15 cellular contexts compared by ENCODE assay signal in the genomic region with DNA sequence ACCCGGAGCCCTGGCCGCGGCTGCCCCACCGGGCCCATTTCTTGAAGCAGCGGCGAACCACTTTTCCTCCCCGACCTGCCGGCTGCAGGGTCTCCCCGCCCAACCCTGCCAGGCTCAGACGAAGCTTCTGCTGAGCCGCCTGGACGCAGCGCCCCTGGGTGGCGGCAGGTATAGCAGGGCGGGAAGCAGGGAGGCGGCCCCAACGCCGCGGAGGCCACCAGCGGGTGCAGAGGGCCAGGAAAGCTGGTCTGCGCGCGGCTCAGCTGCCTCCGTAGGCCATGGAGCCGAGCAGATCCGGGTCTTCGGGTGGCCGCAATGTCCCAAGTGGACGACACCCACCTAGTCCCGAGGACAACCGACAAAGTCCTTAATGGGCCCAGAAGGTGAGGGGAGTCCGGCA. TPM values are rescaled to one million over a fixed set of nuclear protein-coding genes. Genes with fewer than 3 reads are reported as not detected.
DNase-seq lines count a peak whose midpoint lies in the region; ATAC-seq, FAIRE-seq and TF ChIP-seq lines count a peak whose summit lies in the region.
"Had no signal": no experiment of that assay in that cellular context is flagged by ENCODE, and none has a peak within 500 bp of the region (broad histone marks: within the 10 kb centered on the region; RNA-seq: fewer than 3 reads in every experiment).

No MANE protein-coding gene starts in this region.

- FAIRE-seq in K562 (lab: Jason Lieb, UNC): no peak
- FAIRE-seq: GM19239, H54 had no signal

- H3K9me3 ChIP-seq in K562 (replicated peaks; ENCODE audit: control insufficient read depth, insufficient read depth, low read depth, low read length) (no peaks in the 10 kb centered on the region), right lobe of liver (no peaks in the 10 kb centered on the region)
- H3K9me3 ChIP-seq: BE2C, Caco-2 had no signal

- H3K27me3 ChIP-seq in GM23338 (ENCODE audit: insufficient read depth): no peaks in the 10 kb centered on the region
- H3K27me3 ChIP-seq in K562 (ENCODE audit: control insufficient read depth in 2 of 2, insufficient read depth in 2 of 2, low read length in 2 of 2): no peaks in the 10 kb centered on the region
- no peaks in the 10 kb centered on the region for H3K27me3 ChIP-seq in right lobe of liver

- H4K20me1 ChIP-seq in GM23338 (replicated peaks; ENCODE audit: insufficient read depth): no peaks in the 10 kb centered on the region
- no peaks in the 10 kb centered on the region for H4K20me1 ChIP-seq in K562 (replicated peaks; ENCODE audit: control insufficient read depth, insufficient read depth, low read length)

- POLR2A ChIA-PET in K562 (lab: Yijun Ruan, JAX): no interaction called here
- POLR2A ChIA-PET in activated CD4-positive, alpha-beta memory T cell treated with anti-CD3 and anti-CD28 coated beads for 36 hours (lab: Charles Lee): no interaction called here

- H2AFZ ChIP-seq in GM23338: no peak overlapping the region
- peak overlapping the region; percentile 45; the same call in 1 of the 2 replicates for H2AFZ ChIP-seq in K562 (ENCODE audit: low read depth, low read length)

- H3K4me1 Mint-ChIP-seq in GM23338: no peaks in the 10 kb centered on the region
- no peaks in the 10 kb centered on the region for H3K4me1 Mint-ChIP-seq in activated CD4-positive, alpha-beta memory T cell treated with anti-CD3 and anti-CD28 coated beads for 36 hours (ENCODE audit: low read depth)
- H3K4me1 Mint-ChIP-seq: CD8-positive, alpha-beta memory T cell had no signal

- H3K4me3 ChIP-seq in GM23338 (no peak overlapping the region), K562 (no peak overlapping the region), right lobe of liver (no peak overlapping the region)

- H3K9ac ChIP-seq in K562 (ENCODE audit: insufficient read depth in 1 of 2, low read depth in 2 of 2, low read length in 2 of 2): no peak overlapping the region

- H3K4me2 ChIP-seq in GM23338 (no peak overlapping the region), K562 (ENCODE audit: insufficient read depth, low read length) (no peak overlapping the region)

- H3K36me3 ChIP-seq in GM23338 (ENCODE audit: insufficient read depth) (no peaks in the 10 kb centered on the region), K562 (ENCODE audit: control insufficient read depth, insufficient read depth, low read length) (no peaks in the 10 kb centered on the region), right lobe of liver (peaks cover 0 to 7% (median under 1%) of the 10 kb centered on the region in 4 donors)
- H3K36me3 ChIP-seq: BE2C had no signal

- no peak overlapping the region for H3K4me3 Mint-ChIP-seq in GM23338
- H3K4me3 Mint-ChIP-seq in activated CD4-positive, alpha-beta memory T cell treated with anti-CD3 and anti-CD28 coated beads for 36 hours: no peak overlapping the region
- H3K4me3 Mint-ChIP-seq: CD8-positive, alpha-beta memory T cell had no signal

- no peaks in the 10 kb centered on the region for H3K9me1 ChIP-seq in K562 (ENCODE audit: control insufficient read depth, insufficient read depth, low read length)

- H3K27me3 Mint-ChIP-seq in GM23338 (ENCODE audit: insufficient read depth, low read depth, poor library complexity): no peaks in the 10 kb centered on the region
- H3K27me3 Mint-ChIP-seq in activated CD4-positive, alpha-beta memory T cell treated with anti-CD3 and anti-CD28 coated beads for 36 hours: peaks cover 2% of the 10 kb centered on the region

- in situ Hi-C loops in K562 (cut with MboI): no loop called here

- BruUV-seq in K562 (replicated peaks; lab: Mats Ljungman, UMichigan): no TSS peak

- H3F3A ChIP-seq in GM23338 (replicated peaks; ENCODE audit: low read depth): no peaks in the 10 kb centered on the region

- H3K9me3 Mint-ChIP-seq in GM23338: peaks cover 17% of the 10 kb centered on the region
- no peaks in the 10 kb centered on the region for H3K9me3 Mint-ChIP-seq in activated CD4-positive, alpha-beta memory T cell treated with anti-CD3 and anti-CD28 coated beads for 36 hours
- H3K9me3 Mint-ChIP-seq: CD8-positive, alpha-beta memory T cell had no signal

- H3K27ac Mint-ChIP-seq in GM23338: no peak overlapping the region
- H3K27ac Mint-ChIP-seq in activated CD4-positive, alpha-beta memory T cell treated with anti-CD3 and anti-CD28 coated beads for 36 hours: no peak overlapping the region
- H3K27ac Mint-ChIP-seq: CD8-positive, alpha-beta memory T cell had no signal

- TF ChIP-seq RAD21 in K562 (CRISPR knock-in tag; conservative IDR thresholded peaks at IDR 0.05 in 1 of 2, IDR thresholded peaks at IDR 0.05 in 1 of 2): no peak

- TF ChIP-seq CTCF in GM23338 (conservative IDR thresholded peaks at IDR 0.05; ENCODE audit: low read depth in 2 of 2): peak; percentile 19 to 57; a peak in 3 of 4 replicates
- peak in 2 of 3 experiments; percentile 2 to 40; a peak in 1 of 6 replicates for TF ChIP-seq CTCF in K562 (IDR thresholded peaks at IDR 0.05 in 2 of 3, conservative IDR thresholded peaks at IDR 0.05 in 1 of 3; ENCODE audit: insufficient read depth in 2 of 3, low read depth in 1 of 3, low read length in 3 of 3)
- no peak for TF ChIP-seq CTCF in right lobe of liver (IDR thresholded peaks at IDR 0.05)

- peak; percentile 53 for DNase-seq in GM23338 (ENCODE audit: low spot score)
- DNase-seq in K562 (ENCODE audit: extremely low read depth in 1 of 4, low spot score in 3 of 4): peak; percentile 7 to 27 (median 10)
- peak; percentile 38 for DNase-seq in iPS-NIHi11 (ENCODE audit: low spot score)
- DNase-seq in right lobe of liver: peak in 1 of 3 donors; percentile 52
- DNase-seq in activated CD4-positive, alpha-beta memory T cell treated with anti-CD3 and anti-CD28 coated beads for 36 hours: no peak
- no peak for DNase-seq in NCI-H2227 treated with DMSO at 0.1 percent for 48 hours (lab: John Stamatoyannopoulos, UW)
- no peak for DNase-seq in SHP77 treated with DMSO at 0.1 percent for 48 hours (lab: John Stamatoyannopoulos, UW)
- DNase-seq in NCI-H2227 (lab: John Stamatoyannopoulos, UW; ENCODE audit: unreplicated experiment): no peak
- DNase-seq: BE2C; Caco-2; CD8-positive, alpha-beta memory T cell; DND-41; GDM1 had no signal

- TF ChIP-seq EP300 in K562 (IDR thresholded peaks at IDR 0.05; ENCODE audit: low read length): no peak

- no peaks in the 10 kb centered on the region; the same call in 2 of the 3 replicates for H3K36me3 Mint-ChIP-seq in GM23338 (ENCODE audit: low read depth)
- no peaks in the 10 kb centered on the region for H3K36me3 Mint-ChIP-seq in activated CD4-positive, alpha-beta memory T cell treated with anti-CD3 and anti-CD28 coated beads for 36 hours
- H3K36me3 Mint-ChIP-seq: CD8-positive, alpha-beta memory T cell had no signal

- H3K79me2 ChIP-seq in GM23338 (replicated peaks; ENCODE audit: insufficient read depth) (no peaks in the 10 kb centered on the region), K562 (ENCODE audit: control insufficient read depth, insufficient read depth, low read length) (no peaks in the 10 kb centered on the region)

- H3K4me1 ChIP-seq in GM23338 (ENCODE audit: insufficient read depth) (no peaks in the 10 kb centered on the region), K562 (replicated peaks in 1 of 2; ENCODE audit: control insufficient read depth in 2 of 2, insufficient read depth in 2 of 2, low read length in 2 of 2) (peaks cover 4 to 6% of the 10 kb centered on the region in 2 experiments; a peak in 4 of 5 replicates), right lobe of liver (no peaks in the 10 kb centered on the region)
- H3K4me1 ChIP-seq: BE2C, Caco-2 had no signal

- intact Hi-C loops in K562 (cut with micrococcal nuclease): no loop called here
- intact Hi-C loops in right lobe of liver (cut with DNase I): no loop called here
- intact Hi-C loops in activated CD4-positive, alpha-beta memory T cell treated with anti-CD3 and anti-CD28 coated beads for 36 hours (cut with micrococcal nuclease): no loop called here

- H3K27ac ChIP-seq in GM23338 (ENCODE audit: low read depth) (no peak overlapping the region), K562 (ENCODE audit: extremely low read depth, low read depth, low read length) (no peak overlapping the region), right lobe of liver (no peak overlapping the region)

- peaks cover 8% of the 10 kb centered on the region for H3K9me2 ChIP-seq in GM23338 (ENCODE audit: insufficient read depth)

- 56% methylated on average over 26 of the region's 32 CpGs for WGBS in K562 (ENCODE audit: insufficient coverage, low coverage, missing lambda C conversion rate)
- WGBS in right lobe of liver (ENCODE audit: insufficient coverage, low coverage, low lambda C conversion rate, missing lambda C conversion rate): 20% methylated on average over 5 of the region's 32 CpGs

- ATAC-seq in GM23338 (peak; percentile 94), K562 (peak; percentile 90), right lobe of liver (peak; percentile 3 to 62 (median 13))

- TF ChIP-seq POLR2A in K562 (conservative IDR thresholded peaks at IDR 0.05) (no peak), right lobe of liver (IDR thresholded peaks at IDR 0.05) (no peak)

- CTCF ChIA-PET in K562 (lab: Yijun Ruan, JAX; ENCODE audit: low intra/inter-chr PET ratio): no interaction called here
- CTCF ChIA-PET in activated CD4-positive, alpha-beta memory T cell treated with anti-CD3 and anti-CD28 coated beads for 36 hours (lab: Charles Lee): interaction anchor here (1.2 kb wide), 1 partner anchor 11 kb away, joined by 3 read pairs; no protein-coding TSS in a partner anchor

RNA-seq across cellular contexts. Expression of a gene that starts 21.9 kb away (rescaled TPM):
- 25.3 and 25.6 TPM in 2 replicates for total RNA-seq in GM23338 (2014; rRNA removed; shearing (Covaris generic))
- polyA plus RNA-seq in GM23338 (2016; fragmentation: Nextera tagmentation; extraction: Ambion mirVana): 25.8 and 36.0 TPM in 2 replicates
- 42.7 and 49.1 TPM in 2 replicates for total RNA-seq in K562 (2011; cell fraction: chromatin; rRNA removed; ENCODE audit: low replicate concordance)
- 52.2 and 60.0 TPM in 2 replicates for total RNA-seq in K562 (2011; cell fraction: nucleolus; rRNA removed)
- total RNA-seq in K562 (2011; cell fraction: nucleoplasm; rRNA removed): 75.3 and 87.6 TPM in 2 replicates
- 37.7 and 41.9 TPM in 2 replicates for total RNA-seq in K562 (2014; rRNA removed)
- total RNA-seq in K562 (2014; rRNA removed; fragmentation: Illumina TruSeq; extraction: Trizol): 59.5 and 64.5 TPM in 2 replicates
- total RNA-seq in K562 (2015; rRNA removed; fragmentation: Illumina TruSeq; extraction: Trizol): 37.2 and 41.4 TPM in 2 replicates
- total RNA-seq in K562 (2021): 57.3 and 60.9 TPM in 2 replicates
- polyA plus RNA-seq in K562 (2011; rRNA removed): 48.6 and 66.0 TPM in 2 replicates
- 46.2 and 52.0 TPM in 2 replicates for polyA plus RNA-seq in K562 (2011; cell fraction: cytosol; rRNA removed)
- 23.6 and 28.6 TPM in 2 replicates for polyA plus RNA-seq in K562 (2011; cell fraction: nucleus; rRNA removed)
- polyA plus RNA-seq in K562 (2012): 37.4 and 49.1 TPM in 2 replicates
- polyA plus RNA-seq in K562 (2014; fragmentation: Illumina TruSeq; extraction: Trizol): 43.8 and 51.1 TPM in 2 replicates
- polyA plus RNA-seq in K562 (2014; fragmentation: Nextera tagmentation; extraction: Ambion mirVana): 10 to 100 TPM; 29.5 to 37.5 TPM
- polyA plus RNA-seq in K562 (2014; rRNA removed): 37.2 and 48.4 TPM in 2 replicates
- polyA minus RNA-seq in K562 (2011; rRNA and poly(A)+ RNA removed): 84.1 and 107 TPM in 2 replicates
- 36.2 and 65.5 TPM in 2 replicates for polyA minus RNA-seq in K562 (2011; cell fraction: cytosol; rRNA and poly(A)+ RNA removed)
- polyA minus RNA-seq in K562 (2011; cell fraction: nucleus; rRNA and poly(A)+ RNA removed): 12.9 and 23.4 TPM in 2 replicates
- total RNA-seq in right lobe of liver: 10 to 100 TPM; 48.1 to 78.5 (median 56.4) TPM
- total RNA-seq in activated CD4-positive, alpha-beta memory T cell treated with anti-CD3 and anti-CD28 coated beads for 36 hours: 10 to 100 TPM; 65.7 to 66.7 TPM

RNA-seq across cellular contexts. Expression of a gene that starts 37.6 kb away (rescaled TPM):
- 0.76 and 2.9 TPM in 2 replicates for total RNA-seq in GM23338 (2014; rRNA removed; shearing (Covaris generic))
- polyA plus RNA-seq in GM23338 (2016; fragmentation: Nextera tagmentation; extraction: Ambion mirVana): 0.03 and 0.16 TPM in 2 replicates
- total RNA-seq in K562 (2011; cell fraction: chromatin; rRNA removed; ENCODE audit: low replicate concordance): 2.2 and 2.7 TPM in 2 replicates
- 0.50 and 2.4 TPM in 2 replicates for total RNA-seq in K562 (2011; cell fraction: nucleolus; rRNA removed)
- 1.2 and 1.3 TPM in 2 replicates for total RNA-seq in K562 (2011; cell fraction: nucleoplasm; rRNA removed)
- 0.09 and 2.6 TPM in 2 replicates for total RNA-seq in K562 (2014; rRNA removed)
- 2.0 and 2.8 TPM in 2 replicates for total RNA-seq in K562 (2014; rRNA removed; fragmentation: Illumina TruSeq; extraction: Trizol)
- total RNA-seq in K562 (2015; rRNA removed; fragmentation: Illumina TruSeq; extraction: Trizol): 0.51 TPM in 1 of 2 replicates, not detected in the other
- total RNA-seq in K562 (2021): 9.2 and 11.1 TPM in 2 replicates
- 1.1 and 1.5 TPM in 2 replicates for polyA plus RNA-seq in K562 (2011; rRNA removed)
- polyA plus RNA-seq in K562 (2011; cell fraction: cytosol; rRNA removed): 0.78 and 0.81 TPM in 2 replicates
- polyA plus RNA-seq in K562 (2011; cell fraction: nucleus; rRNA removed): 1.7 and 3.8 TPM in 2 replicates
- 0.42 and 12.7 TPM in 2 replicates for polyA plus RNA-seq in K562 (2012)
- 2.6 and 3.1 TPM in 2 replicates for polyA plus RNA-seq in K562 (2014; fragmentation: Illumina TruSeq; extraction: Trizol)
- 1 to 10 TPM; 3.1 to 6.7 TPM for polyA plus RNA-seq in K562 (2014; fragmentation: Nextera tagmentation; extraction: Ambion mirVana)
- polyA plus RNA-seq in K562 (2014; rRNA removed): 3.5 and 3.9 TPM in 2 replicates
- polyA minus RNA-seq in K562 (2011; rRNA and poly(A)+ RNA removed): 1.1 and 1.9 TPM in 2 replicates
- polyA minus RNA-seq in K562 (2011; cell fraction: cytosol; rRNA and poly(A)+ RNA removed): 0.67 and 22.6 TPM in 2 replicates
- polyA minus RNA-seq in K562 (2011; cell fraction: nucleus; rRNA and poly(A)+ RNA removed): 0.89 and 1.6 TPM in 2 replicates
- over 10,000 TPM in 4 of 6 experiments, 1,000 to 10,000 TPM in 2; 2,871 to 25,349 (median 17,684) TPM for total RNA-seq in right lobe of liver
- under 1 TPM; 0.44 to 0.67 TPM for total RNA-seq in activated CD4-positive, alpha-beta memory T cell treated with anti-CD3 and anti-CD28 coated beads for 36 hours
- polyA plus RNA-seq: CD8-positive, alpha-beta memory T cell had no signal

Comparison
In these comparisons a context has a peak if more than half of its experiments do, and no peak if none do; other contexts are left out.
1. ATAC-seq: peak in every context shown above with its lines; median percentile 94 in GM23338; 90 in K562; 13 in right lobe of liver.
2. DNase-seq: peak in GM23338 (single experiment), K562 (4 of 4) and iPS-NIHi11 (single experiment); none in activated CD4-positive, alpha-beta memory T cell treated with anti-CD3 and anti-CD28 coated beads for 36 hours (single experiment), NCI-H2227 treated with DMSO at 0.1 percent for 48 hours (single experiment), SHP77 treated with DMSO at 0.1 percent for 48 hours (single experiment) and NCI-H2227 (single experiment).
3. CTCF ChIP-seq: peak in GM23338 (2 of 2) and K562 (2 of 3); none in right lobe of liver (0 of 4).
4. RNA of a gene that starts 37.6 kb away (total RNA-seq): 2,871 to 25,349 TPM in right lobe of liver; 0.09 to 11.1 TPM in K562, 0.76 to 2.9 TPM in GM23338 and 0.44 to 0.67 TPM in activated CD4-positive, alpha-beta memory T cell treated with anti-CD3 and anti-CD28 coated beads for 36 hours; every median in the first group is over 100 times any median in the second.